In the genomic region with DNA sequence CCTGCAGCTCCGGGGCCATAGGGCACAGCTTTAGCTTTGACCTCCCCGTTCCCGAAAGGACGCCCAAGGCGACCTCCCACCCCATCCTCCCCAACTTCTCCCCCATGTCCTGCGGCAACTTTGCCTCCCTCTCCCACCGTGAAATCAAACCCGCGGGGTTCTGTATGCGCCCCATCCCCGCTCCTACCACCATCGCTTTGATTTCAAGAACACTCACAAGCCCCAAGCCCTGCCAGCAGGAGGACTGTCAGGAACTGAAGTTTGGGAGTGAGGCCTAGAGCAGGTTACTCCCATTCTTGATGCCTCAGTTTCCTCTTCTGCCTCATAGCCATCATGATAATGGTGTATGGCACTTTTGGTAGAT, we compare ENCODE assay signal across 1 cellular context.
TF ChIP-seq lines count a peak whose summit lies in the region.

No MANE protein-coding gene starts in this region.

TF ChIP-seq in SK-N-SH treated with all-trans-retinoic acid at 6 μM for 48 hours, 23 proteins besides CTCF, POLR2A, EP300 and RAD21 (continued from another document):
- TF ChIP-seq ARNTL (CRISPR knock-in tag; IDR thresholded peaks at IDR 0.05; ENCODE audit: borderline replicate concordance, low read depth), result no peak
- TF ChIP-seq ESRRG (CRISPR knock-in tag; IDR thresholded peaks at IDR 0.05), result no peak
- no peak for TF ChIP-seq TCF4 (CRISPR knock-in tag; IDR thresholded peaks at IDR 0.05; ENCODE audit: borderline replicate concordance)
- TF ChIP-seq ZFP30 (CRISPR knock-in tag; IDR thresholded peaks at IDR 0.05), result no peak
TF ChIP-seq in SK-N-SH treated with all-trans-retinoic acid at 6 μM for 48 hours: peak in this region for 0.
